In genomic region chr22:43433904-43434600, GRCh38 we compare ENCODE assay signal across 33 cellular contexts. TPM values are rescaled to one million over a fixed set of nuclear protein-coding genes. Genes with fewer than 3 reads are reported as not detected.
"Had no signal": no experiment of that assay in that cellular context is flagged by ENCODE, and none has a peak within 500 bp of the region (broad histone marks: within the 10 kb centered on the region; RNA-seq: fewer than 3 reads in every experiment).

No MANE protein-coding gene starts in this region.

- H3K4me1 Mint-ChIP-seq: activated naive CD8-positive, alpha-beta T cell treated with anti-CD3 and anti-CD28 coated beads, Interleukin-2, amount 50 U/mL, for 24 hours; immature natural killer cell; stimulated activated naive B cell treated with anti-CD40 and anti-IgM and Interleukin-4, amounts not matched to agents 10 μg/mL and 1 μg/mL and 100 μg/mL, for 72 hours had no signal

- H3K4me1 ChIP-seq: breast epithelium, left lung, thyroid gland had no signal

- H3K9me3 ChIP-seq: breast epithelium, left lung, mucosa of descending colon, stomach, thyroid gland had no signal

- H3K9me3 Mint-ChIP-seq: activated naive CD4-positive, alpha-beta T cell treated with anti-CD3 and anti-CD28 coated beads for 36 hours; activated naive CD8-positive, alpha-beta T cell treated with anti-CD3 and anti-CD28 coated beads, Interleukin-2, amount 50 U/mL, for 24 hours; immature natural killer cell; natural killer cell treated with Interleukin-12 subunit alpha and Interleukin-12 subunit beta and Interleukin-15 and Interleukin-18, amount 100 ng/mL, for 72 hours; stimulated activated naive B cell treated with anti-CD40 and anti-IgM and Interleukin-4, amounts not matched to agents 10 μg/mL and 1 μg/mL and 100 μg/mL, for 72 hours; T-helper 2 cell treated with Interferon-gamma antibody and Interleukin-4, amounts not matched to agents 5 μg/mL and 100 μg/mL, for 36 hours had no signal

- FAIRE-seq: endothelial cell of umbilical vein had no signal

- DNase-seq: activated CD4-positive, alpha-beta T cell treated with anti-CD3 and anti-CD28 coated beads for 48 hours; activated CD4-positive, alpha-beta T cell treated with anti-CD3 and anti-CD28 coated beads, Interleukin-2, amount 50 U/mL, for 48 hours; activated CD8-positive, alpha-beta memory T cell treated with anti-CD3 and anti-CD28 coated beads for 24 hours; activated effector memory CD4-positive, alpha-beta T cell treated with Interleukin-2 at 50 U/mL for 16 hours; activated naive CD4-positive, alpha-beta T cell treated with anti-CD3 and anti-CD28 coated beads for 36 hours; activated naive CD8-positive, alpha-beta T cell treated with anti-CD3 and anti-CD28 coated beads, Interleukin-2, amount 50 U/mL, for 24 hours; amygdala; head of caudate nucleus; hippocampal formation; immature natural killer cell; mesendoderm; mucosa of descending colon; stimulated activated CD4-positive, alpha-beta T cell treated with anti-CD3 and anti-CD28 coated beads, Interleukin-15, amount 100 ng/mL, for 24 hours; stimulated activated CD4-positive, alpha-beta T cell treated with anti-CD3 and anti-CD28 coated beads, Interleukin-2, amount 100 ng/mL, for 24 hours; stimulated activated naive B cell treated with anti-CD40 and anti-IgM and Interleukin-4, amounts not matched to agents 10 μg/mL and 1 μg/mL and 100 μg/mL, for 72 hours; stomach; T-helper 1 cell; thyroid gland had no signal

- H3K27ac Mint-ChIP-seq: activated naive CD4-positive, alpha-beta T cell treated with anti-CD3 and anti-CD28 coated beads for 36 hours; activated naive CD8-positive, alpha-beta T cell treated with anti-CD3 and anti-CD28 coated beads, Interleukin-2, amount 50 U/mL, for 24 hours; immature natural killer cell; natural killer cell treated with Interleukin-12 subunit alpha and Interleukin-12 subunit beta and Interleukin-15 and Interleukin-18, amount 100 ng/mL, for 72 hours; progenitor cell of endocrine pancreas; stimulated activated naive B cell treated with anti-CD40 and anti-IgM and Interleukin-4, amounts not matched to agents 10 μg/mL and 1 μg/mL and 100 μg/mL, for 72 hours; T-helper 2 cell treated with Interferon-gamma antibody and Interleukin-4, amounts not matched to agents 5 μg/mL and 100 μg/mL, for 36 hours had no signal

- H3K27ac ChIP-seq: breast epithelium, coronary artery, left lung, stomach, thyroid gland had no signal

- H3K36me3 ChIP-seq: breast epithelium, left lung, stomach, thyroid gland had no signal

- H3K36me3 Mint-ChIP-seq: immature natural killer cell; natural killer cell treated with Interleukin-12 subunit alpha and Interleukin-12 subunit beta and Interleukin-15 and Interleukin-18, amount 100 ng/mL, for 72 hours; stimulated activated naive B cell treated with anti-CD40 and anti-IgM and Interleukin-4, amounts not matched to agents 10 μg/mL and 1 μg/mL and 100 μg/mL, for 72 hours had no signal

- H3K4me3 ChIP-seq: breast epithelium, coronary artery, left lung, lung, mucosa of descending colon, smooth muscle cell, stomach, thyroid gland had no signal

- H3K27me3 ChIP-seq: thyroid gland had no signal

- ATAC-seq: activated naive CD8-positive, alpha-beta T cell treated with anti-CD3 and anti-CD28 coated beads, Interleukin-2, amount 50 U/mL, for 24 hours; left lung; mucosa of descending colon; natural killer cell treated with Interleukin-12 subunit alpha and Interleukin-12 subunit beta and Interleukin-15 and Interleukin-18, amount 100 ng/mL, for 72 hours; stimulated activated naive B cell treated with anti-CD40 and anti-IgM and Interleukin-4, amounts not matched to agents 10 μg/mL and 1 μg/mL and 100 μg/mL, for 72 hours had no signal

- H3K4me3 Mint-ChIP-seq: activated naive CD4-positive, alpha-beta T cell treated with anti-CD3 and anti-CD28 coated beads for 36 hours; activated naive CD8-positive, alpha-beta T cell treated with anti-CD3 and anti-CD28 coated beads, Interleukin-2, amount 50 U/mL, for 24 hours; immature natural killer cell; natural killer cell treated with Interleukin-12 subunit alpha and Interleukin-12 subunit beta and Interleukin-15 and Interleukin-18, amount 100 ng/mL, for 72 hours; stimulated activated naive B cell treated with anti-CD40 and anti-IgM and Interleukin-4, amounts not matched to agents 10 μg/mL and 1 μg/mL and 100 μg/mL, for 72 hours; T-helper 2 cell treated with Interferon-gamma antibody and Interleukin-4, amounts not matched to agents 5 μg/mL and 100 μg/mL, for 36 hours had no signal

RNA-seq across cellular contexts. Expression of gene MPPED1, which starts 22.2 kb away (rescaled TPM):
- total RNA-seq: activated naive CD4-positive, alpha-beta T cell treated with anti-CD3 and anti-CD28 coated beads for 36 hours; endothelial cell of umbilical vein; fibroblast of lung; fibroblast of villous mesenchyme; kidney epithelial cell; left lung; myocyte; natural killer cell treated with Interleukin-12 subunit alpha and Interleukin-12 subunit beta and Interleukin-15 and Interleukin-18, amount 100 ng/mL, for 72 hours; osteocyte; renal cortical epithelial cell; smooth muscle cell; thyroid gland had no signal
- polyA plus RNA-seq: endothelial cell of umbilical vein, fibroblast of lung, immature natural killer cell, smooth muscle cell had no signal
